Comparison of ENCODE assay signal across 8 cellular contexts in the genomic region with DNA sequence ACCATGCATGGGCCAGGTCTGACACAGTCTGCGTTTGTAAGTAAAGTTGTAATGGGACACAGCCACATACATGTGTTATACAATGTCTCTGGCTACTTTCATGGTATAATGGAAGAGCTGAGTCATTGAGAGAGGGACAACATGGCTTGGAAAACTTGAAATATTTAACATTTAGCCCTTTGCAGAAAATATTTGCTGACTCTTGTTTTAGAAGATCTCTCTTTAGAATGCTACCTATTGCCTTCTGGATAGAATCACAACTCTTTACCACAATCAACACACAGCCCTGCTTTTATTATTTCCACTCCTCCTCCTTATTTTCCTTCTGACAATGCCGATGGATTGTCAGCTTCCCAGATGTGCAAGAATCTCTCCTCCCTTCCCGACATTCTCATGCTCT.
A peak's percentile ranks its signal among the peaks of the same experiment; 100 is the strongest.
DNase-seq lines count a peak whose midpoint lies in the region; ATAC-seq, FAIRE-seq and TF ChIP-seq lines count a peak whose summit lies in the region.
"Not testable (repeated sequence)": the region's sequence is repeated elsewhere in the genome, so short reads cannot be mapped to it uniquely, and the experiment has no call there.

No MANE protein-coding gene starts in this region.

- H3K27me3 ChIP-seq in Loucy (ENCODE audit: insufficient read depth, low read length, poor library complexity, severe bottlenecking); K562 (ENCODE audit: control insufficient read depth in 2 of 2, insufficient read depth in 2 of 2, low read length in 2 of 2); smooth muscle cell (ENCODE audit: low read depth): not testable (repeated sequence)

- not testable (repeated sequence) for FAIRE-seq in K562 (lab: Jason Lieb, UNC)

- not testable (repeated sequence) for TF ChIP-seq EP300 in K562 (IDR thresholded peaks at IDR 0.05; ENCODE audit: low read length)

- peak overlapping the region; percentile 14; the same call in 1 of the 2 replicates for H2AFZ ChIP-seq in Loucy (ENCODE audit: low read length)
- H2AFZ ChIP-seq in K562 (ENCODE audit: low read depth, low read length); smooth muscle cell (ENCODE audit: low read depth): not testable (repeated sequence)

- 3% methylated on average over 3 of the region's 3 CpGs for WGBS in K562 (ENCODE audit: insufficient coverage, low coverage, missing lambda C conversion rate)
- 71 to 75% methylated on average over 1 of the region's 3 CpGs for WGBS in mesodermal cell (ENCODE audit: insufficient coverage in 2 of 2), 2 experiments
- 27% methylated on average over 3 of the region's 3 CpGs for WGBS in smooth muscle cell (ENCODE audit: low lambda C conversion rate)

- TF ChIP-seq POLR2A in K562 (conservative IDR thresholded peaks at IDR 0.05) = not testable (repeated sequence)

- not testable (repeated sequence) for ATAC-seq in K562

- H3K9me1 ChIP-seq in K562 (ENCODE audit: control insufficient read depth, insufficient read depth, low read length) = not testable (repeated sequence)

- CTCF ChIA-PET in Calu3 (lab: Charles Lee) = interaction anchor here (0.6 kb wide), 1 partner anchor 269 kb away, joined by 4 read pairs; no protein-coding TSS in a partner anchor
- CTCF ChIA-PET in activated CD4-positive, alpha-beta memory T cell treated with anti-CD3 and anti-CD28 coated beads, Interleukin-2, amount 10 ng/mL, durations not matched to agents 7 days and 5 days (lab: Charles Lee) = interaction anchor here (0.9 to 1.5 kb wide), 3 partner anchors 12 to 33 kb away, joined by 3 to 5 read pairs (median 3); no protein-coding TSS in a partner anchor
- CTCF ChIA-PET in K562 (lab: Yijun Ruan, JAX; ENCODE audit: low intra/inter-chr PET ratio) = not testable (repeated sequence)

- H3K9me3 Mint-ChIP-seq in Calu3 (ENCODE audit: low read depth, unreplicated experiment); activated CD4-positive, alpha-beta memory T cell treated with anti-CD3 and anti-CD28 coated beads, Interleukin-2, amount 10 ng/mL, durations not matched to agents 7 days and 5 days; activated T-helper 2 cell treated with anti-CD3 and anti-CD28 coated beads, Interferon-gamma antibody, Interleukin-2, Interleukin-4, amounts not matched to agents 10 μg/mL and 5 μg/mL and 100 μg/mL, durations not matched to agents 14 hours and 24 hours and 36 hours: not testable (repeated sequence)

- peak overlapping the region; percentile 25 for H3K27ac Mint-ChIP-seq in Calu3 (ENCODE audit: unreplicated experiment)
- H3K27ac Mint-ChIP-seq in activated CD4-positive, alpha-beta memory T cell treated with anti-CD3 and anti-CD28 coated beads, Interleukin-2, amount 10 ng/mL, durations not matched to agents 7 days and 5 days = peak overlapping the region; percentile 13
- peak overlapping the region; percentile 38 for H3K27ac Mint-ChIP-seq in activated T-helper 2 cell treated with anti-CD3 and anti-CD28 coated beads, Interferon-gamma antibody, Interleukin-2, Interleukin-4, amounts not matched to agents 10 μg/mL and 5 μg/mL and 100 μg/mL, durations not matched to agents 14 hours and 24 hours and 36 hours

- peak overlapping the region; percentile 68 for H3K4me2 ChIP-seq in Loucy (ENCODE audit: low read depth, low read length, poor library complexity, severe bottlenecking)
- H3K4me2 ChIP-seq in K562 (ENCODE audit: insufficient read depth, low read length) = not testable (repeated sequence)
- peak overlapping the region; percentile 78 for H3K4me2 ChIP-seq in smooth muscle cell

- not testable (repeated sequence) for H3K4me3 ChIP-seq in Loucy (ENCODE audit: low read length, poor library complexity, severe bottlenecking); K562; mesodermal cell (ENCODE audit: extremely low read depth, insufficient read depth, low read length, poor library complexity, severe bottlenecking); smooth muscle cell

- H3K4me1 ChIP-seq in Loucy (ENCODE audit: insufficient read depth, low read length, poor library complexity, severe bottlenecking) (peaks cover 90% of the 10 kb centered on the region), mesodermal cell (ENCODE audit: control insufficient read depth, insufficient read depth, low read length, poor library complexity, severe bottlenecking) (peaks cover 12% of the 10 kb centered on the region)
- not testable (repeated sequence) for H3K4me1 ChIP-seq in K562 (replicated peaks in 1 of 2; ENCODE audit: control insufficient read depth in 2 of 2, insufficient read depth in 2 of 2, low read length in 2 of 2); smooth muscle cell (ENCODE audit: low read depth)

- not testable (repeated sequence) for H3K36me3 ChIP-seq in Loucy (ENCODE audit: insufficient read depth, low read length); K562 (ENCODE audit: control insufficient read depth, insufficient read depth, low read length); mesodermal cell (ENCODE audit: control insufficient read depth, insufficient read depth, low read length); smooth muscle cell (ENCODE audit: low read depth)

- peaks cover 46% of the 10 kb centered on the region for H3K4me1 Mint-ChIP-seq in Calu3 (ENCODE audit: low read depth, unreplicated experiment)
- peaks cover 58% of the 10 kb centered on the region for H3K4me1 Mint-ChIP-seq in activated CD4-positive, alpha-beta memory T cell treated with anti-CD3 and anti-CD28 coated beads, Interleukin-2, amount 10 ng/mL, durations not matched to agents 7 days and 5 days
- peaks cover 62% of the 10 kb centered on the region for H3K4me1 Mint-ChIP-seq in activated T-helper 2 cell treated with anti-CD3 and anti-CD28 coated beads, Interferon-gamma antibody, Interleukin-2, Interleukin-4, amounts not matched to agents 10 μg/mL and 5 μg/mL and 100 μg/mL, durations not matched to agents 14 hours and 24 hours and 36 hours (ENCODE audit: low read depth)

- intact Hi-C loops in Calu3 (cut with micrococcal nuclease; ENCODE audit: unreplicated experiment); activated T-helper 2 cell treated with anti-CD3 and anti-CD28 coated beads, Interferon-gamma antibody, Interleukin-2, Interleukin-4, amounts not matched to agents 10 μg/mL and 5 μg/mL and 100 μg/mL, durations not matched to agents 14 hours and 24 hours and 36 hours (cut with micrococcal nuclease); K562 (cut with micrococcal nuclease): not testable (repeated sequence)

- H3K4me3 Mint-ChIP-seq in Calu3 (ENCODE audit: low read depth, unreplicated experiment); activated CD4-positive, alpha-beta memory T cell treated with anti-CD3 and anti-CD28 coated beads, Interleukin-2, amount 10 ng/mL, durations not matched to agents 7 days and 5 days; activated T-helper 2 cell treated with anti-CD3 and anti-CD28 coated beads, Interferon-gamma antibody, Interleukin-2, Interleukin-4, amounts not matched to agents 10 μg/mL and 5 μg/mL and 100 μg/mL, durations not matched to agents 14 hours and 24 hours and 36 hours (ENCODE audit: low read depth): not testable (repeated sequence)

- H3K9me2 ChIP-seq in Loucy (replicated peaks; ENCODE audit: low read depth, low read length) = not testable (repeated sequence)

- H3K9me3 ChIP-seq in Loucy (ENCODE audit: insufficient read depth, low read depth, low read length); K562 (replicated peaks; ENCODE audit: control insufficient read depth, insufficient read depth, low read depth, low read length); mesodermal cell (ENCODE audit: control insufficient read depth, low read length); smooth muscle cell (replicated peaks; ENCODE audit: low read depth): not testable (repeated sequence)

- TF ChIP-seq CTCF in Calu3 (IDR thresholded peaks at IDR 0.05; ENCODE audit: unreplicated experiment); Loucy (conservative IDR thresholded peaks at IDR 0.05; ENCODE audit: low read length); K562 (IDR thresholded peaks at IDR 0.05 in 2 of 3, conservative IDR thresholded peaks at IDR 0.05 in 1 of 3; ENCODE audit: insufficient read depth in 2 of 3, low read depth in 1 of 3, low read length in 3 of 3); smooth muscle cell (IDR thresholded peaks at IDR 0.05; ENCODE audit: borderline replicate concordance, insufficient read depth, poor library complexity, severe bottlenecking): not testable (repeated sequence)

- BruUV-seq in Calu3 (replicated peaks; lab: Mats Ljungman, UMichigan); K562 (replicated peaks; lab: Mats Ljungman, UMichigan): not testable (repeated sequence)

- H3K36me3 Mint-ChIP-seq in Calu3 (ENCODE audit: insufficient read depth, unreplicated experiment); activated CD4-positive, alpha-beta memory T cell treated with anti-CD3 and anti-CD28 coated beads, Interleukin-2, amount 10 ng/mL, durations not matched to agents 7 days and 5 days (ENCODE audit: low read depth); activated T-helper 2 cell treated with anti-CD3 and anti-CD28 coated beads, Interferon-gamma antibody, Interleukin-2, Interleukin-4, amounts not matched to agents 10 μg/mL and 5 μg/mL and 100 μg/mL, durations not matched to agents 14 hours and 24 hours and 36 hours (ENCODE audit: low read depth): not testable (repeated sequence)

- H3K9ac ChIP-seq in Loucy (ENCODE audit: low read depth, low read length, poor library complexity, severe bottlenecking) (peak overlapping the region; percentile 45), smooth muscle cell (ENCODE audit: low read depth) (peak overlapping the region; percentile 46)
- not testable (repeated sequence) for H3K9ac ChIP-seq in K562 (ENCODE audit: insufficient read depth in 1 of 2, low read depth in 2 of 2, low read length in 2 of 2)

- DNase-seq in Calu3; activated CD4-positive, alpha-beta memory T cell treated with anti-CD3 and anti-CD28 coated beads, Interleukin-2, amount 10 ng/mL, durations not matched to agents 7 days and 5 days; activated T-helper 2 cell treated with anti-CD3 and anti-CD28 coated beads, Interferon-gamma antibody, Interleukin-2, Interleukin-4, amounts not matched to agents 10 μg/mL and 5 μg/mL and 100 μg/mL, durations not matched to agents 14 hours and 24 hours and 36 hours (ENCODE audit: low spot score); K562 (ENCODE audit: extremely low read depth in 1 of 4, low spot score in 3 of 4); smooth muscle cell (lab: John Stamatoyannopoulos, UW; ENCODE audit: unreplicated experiment): not testable (repeated sequence)
- peak; percentile 27 for DNase-seq in SW480 (ENCODE audit: low spot score)

- POLR2A ChIA-PET in activated CD4-positive, alpha-beta memory T cell treated with anti-CD3 and anti-CD28 coated beads, Interleukin-2, amount 10 ng/mL, durations not matched to agents 7 days and 5 days (lab: Charles Lee) = interaction anchor here (0.8 kb wide), 1 partner anchor 278 kb away, joined by 3 read pairs; no protein-coding TSS in a partner anchor
- POLR2A ChIA-PET in K562 (lab: Yijun Ruan, JAX) = not testable (repeated sequence)

- H4K20me1 ChIP-seq in Loucy (ENCODE audit: insufficient read depth, low read length, poor library complexity, severe bottlenecking); K562 (replicated peaks; ENCODE audit: control insufficient read depth, insufficient read depth, low read length); smooth muscle cell (ENCODE audit: low read depth): not testable (repeated sequence)

- not testable (repeated sequence) for H3K79me2 ChIP-seq in Loucy (ENCODE audit: insufficient read depth, low read length); K562 (ENCODE audit: control insufficient read depth, insufficient read depth, low read length); smooth muscle cell (ENCODE audit: low read depth)

- not testable (repeated sequence) for H3K27ac ChIP-seq in K562 (ENCODE audit: extremely low read depth, low read depth, low read length)
- peak overlapping the region; percentile 26 for H3K27ac ChIP-seq in mesodermal cell (ENCODE audit: low read depth, low read length, severe bottlenecking)
- peak overlapping the region; percentile 95 for H3K27ac ChIP-seq in smooth muscle cell (ENCODE audit: low read depth)

- not testable (repeated sequence) for TF ChIP-seq RAD21 in K562 (CRISPR knock-in tag; conservative IDR thresholded peaks at IDR 0.05 in 1 of 2, IDR thresholded peaks at IDR 0.05 in 1 of 2)

- H3F3A ChIP-seq in Loucy (ENCODE audit: low read depth) (peaks cover 21% of the 10 kb centered on the region), smooth muscle cell (ENCODE audit: low read depth) (peaks cover 11% of the 10 kb centered on the region)

- in situ Hi-C loops in K562 (cut with MboI) = not testable (repeated sequence)

- not testable (repeated sequence) for H3K27me3 Mint-ChIP-seq in Calu3 (ENCODE audit: unreplicated experiment)
- H3K27me3 Mint-ChIP-seq in activated CD4-positive, alpha-beta memory T cell treated with anti-CD3 and anti-CD28 coated beads, Interleukin-2, amount 10 ng/mL, durations not matched to agents 7 days and 5 days = peaks cover 41% of the 10 kb centered on the region
- peaks cover 15% of the 10 kb centered on the region for H3K27me3 Mint-ChIP-seq in activated T-helper 2 cell treated with anti-CD3 and anti-CD28 coated beads, Interferon-gamma antibody, Interleukin-2, Interleukin-4, amounts not matched to agents 10 μg/mL and 5 μg/mL and 100 μg/mL, durations not matched to agents 14 hours and 24 hours and 36 hours (ENCODE audit: low read depth)
